ENCODE assay signal across 11 cellular contexts in the genomic region with DNA sequence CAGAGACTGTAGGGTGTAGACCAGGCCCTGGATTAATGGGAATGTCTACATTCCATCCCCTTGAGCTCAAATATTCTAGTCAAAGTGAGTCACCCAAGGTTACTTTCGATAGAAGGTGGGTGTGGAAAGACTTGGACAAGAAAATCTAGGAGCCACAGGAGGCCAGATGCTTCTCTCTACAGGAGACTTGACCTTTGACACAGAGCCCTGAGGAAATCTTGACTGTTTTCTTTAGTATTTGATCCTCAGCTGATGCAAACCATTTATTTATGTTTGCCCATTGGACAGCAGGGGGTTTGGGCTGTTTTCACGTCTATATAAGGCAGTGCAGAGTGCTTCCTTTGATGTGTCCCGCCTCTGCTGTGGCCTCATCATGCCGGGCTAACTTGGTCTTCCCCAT. TPM values are rescaled to one million over a fixed set of nuclear protein-coding genes. Genes with fewer than 3 reads are reported as not detected.
DNase-seq lines count a peak whose midpoint lies in the region; ATAC-seq and TF ChIP-seq lines count a peak whose summit lies in the region.
"Had no signal": no experiment of that assay in that cellular context is flagged by ENCODE, and none has a peak within 500 bp of the region (broad histone marks: within the 10 kb centered on the region; RNA-seq: fewer than 3 reads in every experiment).

No MANE protein-coding gene starts in this region.

- TF ChIP-seq CTCF in osteocyte (IDR thresholded peaks at IDR 0.05): no peak

- H3K27ac Mint-ChIP-seq in osteocyte (ENCODE audit: unreplicated experiment): peak overlapping the region; percentile 76

- H3K36me3 Mint-ChIP-seq in osteocyte (ENCODE audit: unreplicated experiment): peaks cover 2% of the 10 kb centered on the region

- H3K27me3 Mint-ChIP-seq in osteocyte (ENCODE audit: unreplicated experiment): no peaks in the 10 kb centered on the region

- peaks cover 54% of the 10 kb centered on the region for H3K4me1 Mint-ChIP-seq in osteocyte (ENCODE audit: unreplicated experiment)

- DNase-seq in H4 (ENCODE audit: low spot score) (peak; percentile 73), NCI-H69 (lab: John Stamatoyannopoulos, UW) (peak; percentile 83), osteocyte (ENCODE audit: extremely low spot score, unreplicated experiment) (no peak), NCI-H345 treated with DMSO at 0.1 percent for 48 hours (lab: John Stamatoyannopoulos, UW; ENCODE audit: unreplicated experiment) (no peak), amniotic stem cell (lab: John Stamatoyannopoulos, UW) (no peak)
- DNase-seq: activated CD4-positive, CD25-positive, alpha-beta regulatory T cell treated with anti-CD3 and anti-CD28 coated beads, Interleukin-2, amount 50 U/mL, for 72 hours; cerebellar nuclear complex; NCI-H510A treated with DMSO at 0.1 percent for 48 hours had no signal

- H3K4me3 Mint-ChIP-seq in osteocyte (ENCODE audit: unreplicated experiment): no peak overlapping the region

- peak; percentile 37 for ATAC-seq in esophagus mucosa
- no peak for ATAC-seq in HG02973 (IDR thresholded peaks at IDR 0.05; ENCODE audit: unreplicated experiment)
- ATAC-seq in HG03460 (IDR thresholded peaks at IDR 0.05; ENCODE audit: unreplicated experiment): no peak

- no peaks in the 10 kb centered on the region for H3K9me3 Mint-ChIP-seq in osteocyte (ENCODE audit: unreplicated experiment)

RNA-seq across cellular contexts. Expression of gene MAP3K7CL, which starts 15.7 kb away (rescaled TPM):
- 2.9 and 4.0 TPM in 2 replicates for total RNA-seq in H4 (2014; rRNA removed; shearing (Covaris generic))
- 3.1 TPM for total RNA-seq in esophagus mucosa
- total RNA-seq in osteocyte: 1.8 and 2.4 TPM in 2 replicates

RNA-seq across cellular contexts. Expression of gene CCT8, which starts 41.3 kb away (rescaled TPM):
- total RNA-seq in H4 (2014; rRNA removed; shearing (Covaris generic)): 334 and 412 TPM in 2 replicates
- 105 TPM for total RNA-seq in esophagus mucosa
- 130 and 132 TPM in 2 replicates for total RNA-seq in osteocyte

Comparison
In these comparisons a context has a peak if more than half of its experiments do, and no peak if none do; other contexts are left out.
1. DNase-seq: peak in H4 (single experiment) and NCI-H69 (single experiment); none in osteocyte (single experiment), NCI-H345 treated with DMSO at 0.1 percent for 48 hours (single experiment) and amniotic stem cell (single experiment).